1 cellular context compared by ENCODE assay signal in the genomic region with DNA sequence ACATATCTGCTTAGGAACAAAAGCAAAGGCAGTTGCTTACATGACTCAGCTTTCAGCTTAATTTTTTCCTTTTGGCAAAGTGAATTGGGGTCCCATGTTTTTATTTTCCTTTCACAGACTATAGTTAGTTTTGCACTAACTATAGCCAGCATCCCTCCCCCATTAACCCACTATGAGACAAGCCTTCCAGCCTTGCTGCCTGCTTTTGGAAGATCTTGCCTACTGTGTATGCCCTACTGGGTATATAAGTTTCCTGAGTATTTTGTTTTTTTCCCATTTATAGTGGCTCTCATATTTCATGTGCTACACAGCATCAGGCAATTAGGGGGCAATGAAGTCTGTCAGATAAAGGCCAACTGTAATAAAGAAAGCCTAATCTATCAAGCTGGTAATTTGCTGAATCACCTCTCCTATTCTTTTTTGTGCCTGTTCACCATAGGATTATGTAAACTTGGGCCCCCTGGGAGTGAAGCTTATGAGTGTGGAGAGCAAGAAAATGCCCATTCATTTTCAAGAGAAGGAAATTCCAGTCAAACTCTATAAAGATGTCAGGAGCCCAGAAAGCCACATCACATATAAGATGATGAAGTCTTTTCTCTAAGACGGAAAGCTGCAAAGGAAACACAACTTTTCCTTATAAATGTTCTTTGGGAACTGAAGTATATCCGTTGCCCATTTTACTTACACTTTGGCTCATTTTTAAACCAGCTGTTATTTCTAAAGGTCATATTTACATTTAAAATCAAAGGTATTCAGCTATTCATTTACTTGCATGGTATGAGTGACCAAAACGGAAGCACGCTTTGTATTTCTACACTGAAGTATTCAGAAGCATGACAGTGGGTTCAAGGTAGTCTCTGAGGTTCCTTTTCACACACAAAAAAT.
TF ChIP-seq lines count a peak whose summit lies in the region.

No MANE protein-coding gene starts in this region.

TF ChIP-seq in HepG2, 621 proteins besides CTCF, POLR2A, EP300 and RAD21 (continued from another document and continues in another):
- TF ChIP-seq, protein P1, sequence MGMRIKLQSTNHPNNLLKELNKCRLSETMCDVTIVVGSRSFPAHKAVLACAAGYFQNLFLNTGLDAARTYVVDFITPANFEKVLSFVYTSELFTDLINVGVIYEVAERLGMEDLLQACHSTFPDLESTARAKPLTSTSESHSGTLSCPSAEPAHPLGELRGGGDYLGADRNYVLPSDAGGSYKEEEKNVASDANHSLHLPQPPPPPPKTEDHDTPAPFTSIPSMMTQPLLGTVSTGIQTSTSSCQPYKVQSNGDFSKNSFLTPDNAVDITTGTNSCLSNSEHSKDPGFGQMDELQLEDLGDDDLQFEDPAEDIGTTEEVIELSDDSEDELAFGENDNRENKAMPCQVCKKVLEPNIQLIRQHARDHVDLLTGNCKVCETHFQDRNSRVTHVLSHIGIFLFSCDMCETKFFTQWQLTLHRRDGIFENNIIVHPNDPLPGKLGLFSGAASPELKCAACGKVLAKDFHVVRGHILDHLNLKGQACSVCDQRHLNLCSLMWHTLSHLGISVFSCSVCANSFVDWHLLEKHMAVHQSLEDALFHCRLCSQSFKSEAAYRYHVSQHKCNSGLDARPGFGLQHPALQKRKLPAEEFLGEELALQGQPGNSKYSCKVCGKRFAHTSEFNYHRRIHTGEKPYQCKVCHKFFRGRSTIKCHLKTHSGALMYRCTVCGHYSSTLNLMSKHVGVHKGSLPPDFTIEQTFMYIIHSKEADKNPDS (CRISPR knock-in tag; IDR thresholded peaks at IDR 0.05), result 0 out of 2 replicates have a peak, but pooled peaks have one; percentile 46
- TF ChIP-seq TGIF2 (CRISPR knock-in tag; IDR thresholded peaks at IDR 0.05), result no peak
- peak; percentile 70; the same call in 1 of the 2 replicates for TF ChIP-seq ISL2 (CRISPR knock-in tag; IDR thresholded peaks at IDR 0.05)
- no peak for TF ChIP-seq TARDBP (CRISPR knock-in tag; IDR thresholded peaks at IDR 0.05)
- TF ChIP-seq, protein P2, sequence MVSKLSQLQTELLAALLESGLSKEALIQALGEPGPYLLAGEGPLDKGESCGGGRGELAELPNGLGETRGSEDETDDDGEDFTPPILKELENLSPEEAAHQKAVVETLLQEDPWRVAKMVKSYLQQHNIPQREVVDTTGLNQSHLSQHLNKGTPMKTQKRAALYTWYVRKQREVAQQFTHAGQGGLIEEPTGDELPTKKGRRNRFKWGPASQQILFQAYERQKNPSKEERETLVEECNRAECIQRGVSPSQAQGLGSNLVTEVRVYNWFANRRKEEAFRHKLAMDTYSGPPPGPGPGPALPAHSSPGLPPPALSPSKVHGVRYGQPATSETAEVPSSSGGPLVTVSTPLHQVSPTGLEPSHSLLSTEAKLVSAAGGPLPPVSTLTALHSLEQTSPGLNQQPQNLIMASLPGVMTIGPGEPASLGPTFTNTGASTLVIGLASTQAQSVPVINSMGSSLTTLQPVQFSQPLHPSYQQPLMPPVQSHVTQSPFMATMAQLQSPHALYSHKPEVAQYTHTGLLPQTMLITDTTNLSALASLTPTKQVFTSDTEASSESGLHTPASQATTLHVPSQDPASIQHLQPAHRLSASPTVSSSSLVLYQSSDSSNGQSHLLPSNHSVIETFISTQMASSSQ (IDR thresholded peaks at IDR 0.05; ENCODE audit: low read depth), result peak; percentile 78
- TF ChIP-seq, protein P2 (CRISPR knock-in tag; IDR thresholded peaks at IDR 0.05; ENCODE audit: borderline replicate concordance), result peak; percentile 58; the same call in 1 of the 2 replicates
- TF ChIP-seq, protein P3, sequence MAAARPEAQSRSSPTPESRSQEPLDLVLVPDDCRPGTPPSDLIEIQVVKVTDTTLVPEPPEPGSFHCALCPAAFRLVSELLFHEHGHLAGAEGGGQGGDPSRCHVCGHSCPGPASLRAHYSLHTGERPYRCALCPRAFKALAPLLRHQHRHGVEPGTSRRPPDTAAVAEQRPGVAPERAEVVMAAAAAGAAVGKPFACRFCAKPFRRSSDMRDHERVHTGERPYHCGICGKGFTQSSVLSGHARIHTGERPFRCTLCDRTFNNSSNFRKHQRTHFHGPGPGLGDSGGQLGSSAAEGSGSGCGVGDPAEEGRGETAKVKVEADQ (CRISPR knock-in tag; IDR thresholded peaks at IDR 0.05; ENCODE audit: borderline replicate concordance), result no peak
- TF ChIP-seq TCF7 (IDR thresholded peaks at IDR 0.05; ENCODE audit: low read depth), result peak; percentile 63
- no peak for TF ChIP-seq ZFYVE20 (CRISPR knock-in tag; IDR thresholded peaks at IDR 0.05; ENCODE audit: borderline replicate concordance, low read depth)
- no peak for TF ChIP-seq ZNF816 (CRISPR knock-in tag; IDR thresholded peaks at IDR 0.05; ENCODE audit: borderline replicate concordance)
- no peak for TF ChIP-seq ZFAT (CRISPR knock-in tag; conservative IDR thresholded peaks at IDR 0.05)
- no peak for TF ChIP-seq ZNF766 (CRISPR knock-in tag; IDR thresholded peaks at IDR 0.05; ENCODE audit: borderline replicate concordance)
- TF ChIP-seq, protein P4, sequence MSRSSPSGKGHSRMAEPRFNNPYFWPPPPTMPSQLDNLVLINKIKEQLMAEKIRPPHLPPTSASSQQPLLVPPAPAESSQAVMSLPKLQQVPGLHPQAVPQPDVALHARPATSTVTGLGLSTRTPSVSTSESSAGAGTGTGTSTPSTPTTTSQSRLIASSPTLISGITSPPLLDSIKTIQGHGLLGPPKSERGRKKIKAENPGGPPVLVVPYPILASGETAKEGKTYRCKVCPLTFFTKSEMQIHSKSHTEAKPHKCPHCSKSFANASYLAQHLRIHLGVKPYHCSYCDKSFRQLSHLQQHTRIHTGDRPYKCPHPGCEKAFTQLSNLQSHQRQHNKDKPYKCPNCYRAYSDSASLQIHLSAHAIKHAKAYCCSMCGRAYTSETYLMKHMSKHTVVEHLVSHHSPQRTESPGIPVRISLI (CRISPR knock-in tag; IDR thresholded peaks at IDR 0.05; ENCODE audit: borderline replicate concordance), result no peak
- TF ChIP-seq, protein P5, sequence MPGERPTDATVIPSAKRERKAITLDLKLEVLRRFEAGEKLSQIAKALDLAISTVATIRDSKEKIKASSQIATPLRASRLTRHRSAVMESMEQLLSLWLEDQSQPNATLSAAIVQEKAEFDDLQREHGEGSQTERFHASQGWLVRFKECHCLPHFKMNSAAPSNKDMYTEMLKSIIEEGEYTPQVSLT (CRISPR knock-in tag; IDR thresholded peaks at IDR 0.05; ENCODE audit: borderline replicate concordance, low read depth), result no peak
- TF ChIP-seq KLF9 (CRISPR knock-in tag; IDR thresholded peaks at IDR 0.05; ENCODE audit: low read depth), result no peak
- TF ChIP-seq, protein P6, sequence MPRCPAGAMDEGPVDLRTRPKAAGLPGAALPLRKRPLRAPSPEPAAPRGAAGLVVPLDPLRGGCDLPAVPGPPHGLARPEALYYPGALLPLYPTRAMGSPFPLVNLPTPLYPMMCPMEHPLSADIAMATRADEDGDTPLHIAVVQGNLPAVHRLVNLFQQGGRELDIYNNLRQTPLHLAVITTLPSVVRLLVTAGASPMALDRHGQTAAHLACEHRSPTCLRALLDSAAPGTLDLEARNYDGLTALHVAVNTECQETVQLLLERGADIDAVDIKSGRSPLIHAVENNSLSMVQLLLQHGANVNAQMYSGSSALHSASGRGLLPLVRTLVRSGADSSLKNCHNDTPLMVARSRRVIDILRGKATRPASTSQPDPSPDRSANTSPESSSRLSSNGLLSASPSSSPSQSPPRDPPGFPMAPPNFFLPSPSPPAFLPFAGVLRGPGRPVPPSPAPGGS (CRISPR knock-in tag; IDR thresholded peaks at IDR 0.05), result no peak
- TF ChIP-seq ZBTB7A (CRISPR knock-in tag; IDR thresholded peaks at IDR 0.05), result no peak
- TF ChIP-seq, protein P7, sequence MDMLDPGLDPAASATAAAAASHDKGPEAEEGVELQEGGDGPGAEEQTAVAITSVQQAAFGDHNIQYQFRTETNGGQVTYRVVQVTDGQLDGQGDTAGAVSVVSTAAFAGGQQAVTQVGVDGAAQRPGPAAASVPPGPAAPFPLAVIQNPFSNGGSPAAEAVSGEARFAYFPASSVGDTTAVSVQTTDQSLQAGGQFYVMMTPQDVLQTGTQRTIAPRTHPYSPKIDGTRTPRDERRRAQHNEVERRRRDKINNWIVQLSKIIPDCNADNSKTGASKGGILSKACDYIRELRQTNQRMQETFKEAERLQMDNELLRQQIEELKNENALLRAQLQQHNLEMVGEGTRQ (IDR thresholded peaks at IDR 0.05; ENCODE audit: low read depth, low read length), result no peak
- TF ChIP-seq, protein P7 (CRISPR knock-in tag; IDR thresholded peaks at IDR 0.05; ENCODE audit: borderline replicate concordance), result no peak
- TF ChIP-seq, protein P8, sequence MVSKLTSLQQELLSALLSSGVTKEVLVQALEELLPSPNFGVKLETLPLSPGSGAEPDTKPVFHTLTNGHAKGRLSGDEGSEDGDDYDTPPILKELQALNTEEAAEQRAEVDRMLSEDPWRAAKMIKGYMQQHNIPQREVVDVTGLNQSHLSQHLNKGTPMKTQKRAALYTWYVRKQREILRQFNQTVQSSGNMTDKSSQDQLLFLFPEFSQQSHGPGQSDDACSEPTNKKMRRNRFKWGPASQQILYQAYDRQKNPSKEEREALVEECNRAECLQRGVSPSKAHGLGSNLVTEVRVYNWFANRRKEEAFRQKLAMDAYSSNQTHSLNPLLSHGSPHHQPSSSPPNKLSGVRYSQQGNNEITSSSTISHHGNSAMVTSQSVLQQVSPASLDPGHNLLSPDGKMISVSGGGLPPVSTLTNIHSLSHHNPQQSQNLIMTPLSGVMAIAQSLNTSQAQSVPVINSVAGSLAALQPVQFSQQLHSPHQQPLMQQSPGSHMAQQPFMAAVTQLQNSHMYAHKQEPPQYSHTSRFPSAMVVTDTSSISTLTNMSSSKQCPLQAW (CRISPR knock-in tag; IDR thresholded peaks at IDR 0.05), result no peak
- TF ChIP-seq FOXO1 (CRISPR knock-in tag; IDR thresholded peaks at IDR 0.05), result no peak; the same call in 1 of the 2 replicates
- TF ChIP-seq PAX8 (CRISPR knock-in tag; IDR thresholded peaks at IDR 0.05; ENCODE audit: borderline replicate concordance), result no peak
- TF ChIP-seq ZSCAN21 (CRISPR knock-in tag; IDR thresholded peaks at IDR 0.05; ENCODE audit: borderline replicate concordance), result no peak
- no peak for TF ChIP-seq SMAD3 (CRISPR knock-in tag; IDR thresholded peaks at IDR 0.05)
- TF ChIP-seq, protein P9, sequence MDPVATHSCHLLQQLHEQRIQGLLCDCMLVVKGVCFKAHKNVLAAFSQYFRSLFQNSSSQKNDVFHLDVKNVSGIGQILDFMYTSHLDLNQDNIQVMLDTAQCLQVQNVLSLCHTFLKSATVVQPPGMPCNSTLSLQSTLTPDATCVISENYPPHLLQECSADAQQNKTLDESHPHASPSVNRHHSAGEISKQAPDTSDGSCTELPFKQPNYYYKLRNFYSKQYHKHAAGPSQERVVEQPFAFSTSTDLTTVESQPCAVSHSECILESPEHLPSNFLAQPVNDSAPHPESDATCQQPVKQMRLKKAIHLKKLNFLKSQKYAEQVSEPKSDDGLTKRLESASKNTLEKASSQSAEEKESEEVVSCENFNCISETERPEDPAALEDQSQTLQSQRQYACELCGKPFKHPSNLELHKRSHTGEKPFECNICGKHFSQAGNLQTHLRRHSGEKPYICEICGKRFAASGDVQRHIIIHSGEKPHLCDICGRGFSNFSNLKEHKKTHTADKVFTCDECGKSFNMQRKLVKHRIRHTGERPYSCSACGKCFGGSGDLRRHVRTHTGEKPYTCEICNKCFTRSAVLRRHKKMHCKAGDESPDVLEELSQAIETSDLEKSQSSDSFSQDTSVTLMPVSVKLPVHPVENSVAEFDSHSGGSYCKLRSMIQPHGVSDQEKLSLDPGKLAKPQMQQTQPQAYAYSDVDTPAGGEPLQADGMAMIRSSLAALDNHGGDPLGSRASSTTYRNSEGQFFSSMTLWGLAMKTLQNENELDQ (CRISPR knock-in tag; IDR thresholded peaks at IDR 0.05; ENCODE audit: borderline replicate concordance), result no peak
- peak; percentile 66 for TF ChIP-seq ZNF7 (CRISPR knock-in tag; IDR thresholded peaks at IDR 0.05)
- no peak for TF ChIP-seq ZNF136 (CRISPR knock-in tag; IDR thresholded peaks at IDR 0.05; ENCODE audit: low read depth)
- TF ChIP-seq, protein P10, sequence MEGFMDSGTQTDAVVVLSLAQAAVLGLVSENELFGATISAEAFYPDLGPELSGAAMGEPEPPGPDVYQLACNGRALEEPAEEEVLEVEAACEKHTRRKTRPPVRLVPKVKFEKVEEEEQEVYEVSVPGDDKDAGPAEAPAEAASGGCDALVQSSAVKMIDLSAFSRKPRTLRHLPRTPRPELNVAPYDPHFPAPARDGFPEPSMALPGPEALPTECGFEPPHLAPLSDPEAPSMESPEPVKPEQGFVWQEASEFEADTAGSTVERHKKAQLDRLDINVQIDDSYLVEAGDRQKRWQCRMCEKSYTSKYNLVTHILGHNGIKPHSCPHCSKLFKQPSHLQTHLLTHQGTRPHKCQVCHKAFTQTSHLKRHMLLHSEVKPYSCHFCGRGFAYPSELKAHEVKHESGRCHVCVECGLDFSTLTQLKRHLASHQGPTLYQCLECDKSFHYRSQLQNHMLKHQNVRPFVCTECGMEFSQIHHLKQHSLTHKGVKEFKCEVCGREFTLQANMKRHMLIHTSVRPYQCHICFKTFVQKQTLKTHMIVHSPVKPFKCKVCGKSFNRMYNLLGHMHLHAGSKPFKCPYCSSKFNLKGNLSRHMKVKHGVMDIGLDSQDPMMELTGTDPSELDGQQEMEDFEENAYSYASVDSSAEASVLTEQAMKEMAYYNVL (CRISPR knock-in tag; IDR thresholded peaks at IDR 0.05; ENCODE audit: borderline replicate concordance), result no peak
